Comparison of ENCODE assay signal across 1 cellular context in genomic region chr1:172883387-172883791, GRCh38.
TF ChIP-seq lines count a peak whose summit lies in the region.

No MANE protein-coding gene starts in this region.

TF ChIP-seq in HCT116, 20 proteins besides CTCF, POLR2A, EP300 and RAD21 (continued from another document):
- TF ChIP-seq, protein P1, sequence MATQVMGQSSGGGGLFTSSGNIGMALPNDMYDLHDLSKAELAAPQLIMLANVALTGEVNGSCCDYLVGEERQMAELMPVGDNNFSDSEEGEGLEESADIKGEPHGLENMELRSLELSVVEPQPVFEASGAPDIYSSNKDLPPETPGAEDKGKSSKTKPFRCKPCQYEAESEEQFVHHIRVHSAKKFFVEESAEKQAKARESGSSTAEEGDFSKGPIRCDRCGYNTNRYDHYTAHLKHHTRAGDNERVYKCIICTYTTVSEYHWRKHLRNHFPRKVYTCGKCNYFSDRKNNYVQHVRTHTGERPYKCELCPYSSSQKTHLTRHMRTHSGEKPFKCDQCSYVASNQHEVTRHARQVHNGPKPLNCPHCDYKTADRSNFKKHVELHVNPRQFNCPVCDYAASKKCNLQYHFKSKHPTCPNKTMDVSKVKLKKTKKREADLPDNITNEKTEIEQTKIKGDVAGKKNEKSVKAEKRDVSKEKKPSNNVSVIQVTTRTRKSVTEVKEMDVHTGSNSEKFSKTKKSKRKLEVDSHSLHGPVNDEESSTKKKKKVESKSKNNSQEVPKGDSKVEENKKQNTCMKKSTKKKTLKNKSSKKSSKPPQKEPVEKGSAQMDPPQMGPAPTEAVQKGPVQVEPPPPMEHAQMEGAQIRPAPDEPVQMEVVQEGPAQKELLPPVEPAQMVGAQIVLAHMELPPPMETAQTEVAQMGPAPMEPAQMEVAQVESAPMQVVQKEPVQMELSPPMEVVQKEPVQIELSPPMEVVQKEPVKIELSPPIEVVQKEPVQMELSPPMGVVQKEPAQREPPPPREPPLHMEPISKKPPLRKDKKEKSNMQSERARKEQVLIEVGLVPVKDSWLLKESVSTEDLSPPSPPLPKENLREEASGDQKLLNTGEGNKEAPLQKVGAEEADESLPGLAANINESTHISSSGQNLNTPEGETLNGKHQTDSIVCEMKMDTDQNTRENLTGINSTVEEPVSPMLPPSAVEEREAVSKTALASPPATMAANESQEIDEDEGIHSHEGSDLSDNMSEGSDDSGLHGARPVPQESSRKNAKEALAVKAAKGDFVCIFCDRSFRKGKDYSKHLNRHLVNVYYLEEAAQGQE (IDR thresholded peaks at IDR 0.05; ENCODE audit: low read depth) = no peak
- no peak for TF ChIP-seq YY1 (IDR thresholded peaks at IDR 0.05; ENCODE audit: extremely low read depth, insufficient replicate concordance, low read depth, low read length)
- TF ChIP-seq ZFX (IDR thresholded peaks at IDR 0.05) = no peak
- TF ChIP-seq JUND (IDR thresholded peaks at IDR 0.05) = no peak
- TF ChIP-seq MAX (IDR thresholded peaks at IDR 0.05) = no peak
- no peak for TF ChIP-seq SIN3A (IDR thresholded peaks at IDR 0.05; ENCODE audit: low read depth)
